Comparison of ENCODE assay signal across 3 cellular contexts in genomic region chr1:54556110-54556509, GRCh38.
A peak's percentile ranks its signal among the peaks of the same experiment; 100 is the strongest.
TF ChIP-seq lines count a peak whose summit lies in the region.

No MANE protein-coding gene starts in this region.

TF ChIP-seq in HCT116, 20 proteins besides CTCF, POLR2A, EP300 and RAD21:
- no peak for TF ChIP-seq FOSL1 (IDR thresholded peaks at IDR 0.05; ENCODE audit: low read depth)
- 0 out of 2 replicates have a peak, but pooled peaks have one; percentile 17 for TF ChIP-seq CBX3 (IDR thresholded peaks at IDR 0.05; ENCODE audit: low read depth)
- TF ChIP-seq ATF3 (IDR thresholded peaks at IDR 0.05): no peak
- TF ChIP-seq JUND (IDR thresholded peaks at IDR 0.05): no peak
- TF ChIP-seq ZFX (IDR thresholded peaks at IDR 0.05): no peak
- TF ChIP-seq ELF1 (IDR thresholded peaks at IDR 0.05; ENCODE audit: borderline replicate concordance, low read depth): no peak
- TF ChIP-seq POLR2AphosphoS5 (IDR thresholded peaks at IDR 0.05; ENCODE audit: low read depth, low read length): no peak

TF ChIP-seq in HEK293, 187 proteins besides CTCF, POLR2A, EP300 and RAD21:
- TF ChIP-seq, protein P1, sequence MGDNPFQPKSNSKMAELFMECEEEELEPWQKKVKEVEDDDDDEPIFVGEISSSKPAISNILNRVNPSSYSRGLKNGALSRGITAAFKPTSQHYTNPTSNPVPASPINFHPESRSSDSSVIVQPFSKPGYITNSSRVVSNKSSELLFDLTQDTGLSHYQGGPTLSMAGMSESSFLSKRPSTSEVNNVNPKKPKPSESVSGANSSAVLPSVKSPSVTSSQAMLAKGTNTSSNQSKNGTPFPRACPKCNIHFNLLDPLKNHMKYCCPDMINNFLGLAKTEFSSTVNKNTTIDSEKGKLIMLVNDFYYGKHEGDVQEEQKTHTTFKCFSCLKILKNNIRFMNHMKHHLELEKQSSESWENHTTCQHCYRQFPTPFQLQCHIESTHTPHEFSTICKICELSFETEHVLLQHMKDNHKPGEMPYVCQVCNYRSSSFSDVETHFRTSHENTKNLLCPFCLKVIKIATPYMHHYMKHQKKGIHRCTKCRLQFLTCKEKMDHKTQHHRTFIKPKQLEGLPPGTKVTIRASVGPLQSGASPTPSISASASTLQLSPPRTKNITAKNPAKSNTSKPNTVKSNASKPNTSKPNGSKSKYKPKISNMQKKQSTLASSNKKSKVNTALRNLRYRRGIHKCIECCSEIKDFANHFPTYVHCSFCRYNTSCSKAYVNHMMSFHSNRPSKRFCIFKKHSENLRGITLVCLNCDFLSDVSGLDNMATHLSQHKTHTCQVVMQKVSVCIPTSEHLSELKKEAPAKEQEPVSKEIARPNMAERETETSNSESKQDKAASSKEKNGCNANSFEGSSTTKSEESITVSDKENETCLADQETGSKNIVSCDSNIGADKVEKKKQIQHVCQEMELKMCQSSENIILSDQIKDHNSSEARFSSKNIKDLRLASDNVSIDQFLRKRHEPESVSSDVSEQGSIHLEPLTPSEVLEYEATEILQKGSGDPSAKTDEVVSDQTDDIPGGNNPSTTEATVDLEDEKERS (tag by site-specific recombination; IDR thresholded peaks at IDR 0.05): peak; percentile 75; the same call in 1 of the 2 replicates
- TF ChIP-seq ZNF274 (IDR thresholded peaks at IDR 0.05; ENCODE audit: low read length) (no peak), ZNF274 (tag by site-specific recombination; IDR thresholded peaks at IDR 0.05; ENCODE audit: borderline replicate concordance) (no peak), ZFP37 (tag by site-specific recombination; IDR thresholded peaks at IDR 0.05) (no peak), ZNF561 (tag by site-specific recombination; IDR thresholded peaks at IDR 0.05; ENCODE audit: borderline replicate concordance) (no peak), ZNF513 (tag by site-specific recombination; IDR thresholded peaks at IDR 0.05) (no peak), ZFP41 (tag by site-specific recombination; IDR thresholded peaks at IDR 0.05; ENCODE audit: borderline replicate concordance) (no peak), SETDB1 (IDR thresholded peaks at IDR 0.05; ENCODE audit: insufficient read length, low read length) (peak; percentile 17)
- TF ChIP-seq, protein P2, sequence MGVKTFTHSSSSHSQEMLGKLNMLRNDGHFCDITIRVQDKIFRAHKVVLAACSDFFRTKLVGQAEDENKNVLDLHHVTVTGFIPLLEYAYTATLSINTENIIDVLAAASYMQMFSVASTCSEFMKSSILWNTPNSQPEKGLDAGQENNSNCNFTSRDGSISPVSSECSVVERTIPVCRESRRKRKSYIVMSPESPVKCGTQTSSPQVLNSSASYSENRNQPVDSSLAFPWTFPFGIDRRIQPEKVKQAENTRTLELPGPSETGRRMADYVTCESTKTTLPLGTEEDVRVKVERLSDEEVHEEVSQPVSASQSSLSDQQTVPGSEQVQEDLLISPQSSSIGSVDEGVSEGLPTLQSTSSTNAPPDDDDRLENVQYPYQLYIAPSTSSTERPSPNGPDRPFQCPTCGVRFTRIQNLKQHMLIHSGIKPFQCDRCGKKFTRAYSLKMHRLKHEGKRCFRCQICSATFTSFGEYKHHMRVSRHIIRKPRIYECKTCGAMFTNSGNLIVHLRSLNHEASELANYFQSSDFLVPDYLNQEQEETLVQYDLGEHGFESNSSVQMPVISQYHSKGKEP (tag by site-specific recombination; IDR thresholded peaks at IDR 0.05): no peak

TF ChIP-seq in K562, 482 proteins besides CTCF, POLR2A, EP300 and RAD21:
- TF ChIP-seq, protein P3, sequence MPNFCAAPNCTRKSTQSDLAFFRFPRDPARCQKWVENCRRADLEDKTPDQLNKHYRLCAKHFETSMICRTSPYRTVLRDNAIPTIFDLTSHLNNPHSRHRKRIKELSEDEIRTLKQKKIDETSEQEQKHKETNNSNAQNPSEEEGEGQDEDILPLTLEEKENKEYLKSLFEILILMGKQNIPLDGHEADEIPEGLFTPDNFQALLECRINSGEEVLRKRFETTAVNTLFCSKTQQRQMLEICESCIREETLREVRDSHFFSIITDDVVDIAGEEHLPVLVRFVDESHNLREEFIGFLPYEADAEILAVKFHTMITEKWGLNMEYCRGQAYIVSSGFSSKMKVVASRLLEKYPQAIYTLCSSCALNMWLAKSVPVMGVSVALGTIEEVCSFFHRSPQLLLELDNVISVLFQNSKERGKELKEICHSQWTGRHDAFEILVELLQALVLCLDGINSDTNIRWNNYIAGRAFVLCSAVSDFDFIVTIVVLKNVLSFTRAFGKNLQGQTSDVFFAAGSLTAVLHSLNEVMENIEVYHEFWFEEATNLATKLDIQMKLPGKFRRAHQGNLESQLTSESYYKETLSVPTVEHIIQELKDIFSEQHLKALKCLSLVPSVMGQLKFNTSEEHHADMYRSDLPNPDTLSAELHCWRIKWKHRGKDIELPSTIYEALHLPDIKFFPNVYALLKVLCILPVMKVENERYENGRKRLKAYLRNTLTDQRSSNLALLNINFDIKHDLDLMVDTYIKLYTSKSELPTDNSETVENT (CRISPR knock-in tag; IDR thresholded peaks at IDR 0.05): no peak
- TF ChIP-seq RBM25 (IDR thresholded peaks at IDR 0.05; ENCODE audit: low read depth, low read length, severe bottlenecking): peak; percentile 65
- TF ChIP-seq, protein P4, sequence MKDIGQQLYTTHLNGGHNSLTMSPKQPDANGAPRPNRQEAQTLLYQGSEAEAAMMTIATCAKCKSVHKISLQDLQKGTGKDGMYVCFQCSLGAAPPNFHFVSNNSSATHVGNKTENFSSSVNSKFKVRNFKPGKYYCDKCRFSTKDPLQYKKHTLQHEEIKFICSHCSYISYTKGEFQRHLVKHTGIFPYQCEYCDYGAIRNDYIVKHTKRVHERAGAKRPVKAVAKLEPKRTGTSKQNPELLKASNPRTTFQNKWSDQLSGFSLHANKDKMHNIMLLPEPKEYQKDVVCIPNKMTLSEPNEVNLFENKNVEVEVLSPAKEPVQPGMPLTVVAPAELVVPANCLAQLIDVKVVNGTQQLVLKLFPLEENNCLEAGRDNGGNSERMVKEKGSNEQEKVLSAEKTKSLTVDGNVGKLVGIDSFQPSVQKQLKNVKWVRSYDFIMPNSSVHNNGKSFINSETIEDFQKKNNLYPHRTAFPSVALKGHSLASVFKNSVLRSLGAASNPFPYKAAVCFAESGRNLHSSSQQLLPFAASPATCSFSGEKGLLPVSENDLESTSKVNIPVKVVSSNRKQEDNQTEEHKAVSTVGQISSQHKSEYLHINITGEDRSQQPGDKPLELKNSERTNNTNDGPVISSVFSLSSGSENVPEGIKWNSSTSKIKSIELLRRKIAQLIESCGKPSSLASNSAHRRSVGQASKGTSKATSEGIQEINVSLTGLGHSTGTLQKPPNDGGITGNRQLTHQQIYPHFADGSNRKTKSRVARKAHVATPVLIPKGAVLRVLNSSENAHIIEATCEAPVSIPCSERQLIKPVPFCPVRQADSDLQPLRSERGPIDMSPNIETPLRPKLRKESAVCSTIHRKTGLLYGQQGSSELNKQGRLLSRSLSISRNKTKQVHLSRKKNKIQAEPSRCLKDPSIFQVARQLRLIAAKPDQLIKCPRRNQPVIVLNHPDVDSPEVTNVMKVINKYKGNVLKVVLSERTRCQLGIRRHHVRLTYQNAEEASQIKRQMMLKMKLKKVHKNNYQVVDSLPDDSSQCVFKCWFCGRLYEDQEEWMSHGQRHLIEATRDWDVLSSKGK (CRISPR knock-in tag; IDR thresholded peaks at IDR 0.05): no peak
- TF ChIP-seq ZBTB33 (CRISPR knock-in tag; IDR thresholded peaks at IDR 0.05): no peak
TF ChIP-seq in K562: peak in this region for 1.
